Comparison of ENCODE assay signal across 8 cellular contexts in the genomic region with DNA sequence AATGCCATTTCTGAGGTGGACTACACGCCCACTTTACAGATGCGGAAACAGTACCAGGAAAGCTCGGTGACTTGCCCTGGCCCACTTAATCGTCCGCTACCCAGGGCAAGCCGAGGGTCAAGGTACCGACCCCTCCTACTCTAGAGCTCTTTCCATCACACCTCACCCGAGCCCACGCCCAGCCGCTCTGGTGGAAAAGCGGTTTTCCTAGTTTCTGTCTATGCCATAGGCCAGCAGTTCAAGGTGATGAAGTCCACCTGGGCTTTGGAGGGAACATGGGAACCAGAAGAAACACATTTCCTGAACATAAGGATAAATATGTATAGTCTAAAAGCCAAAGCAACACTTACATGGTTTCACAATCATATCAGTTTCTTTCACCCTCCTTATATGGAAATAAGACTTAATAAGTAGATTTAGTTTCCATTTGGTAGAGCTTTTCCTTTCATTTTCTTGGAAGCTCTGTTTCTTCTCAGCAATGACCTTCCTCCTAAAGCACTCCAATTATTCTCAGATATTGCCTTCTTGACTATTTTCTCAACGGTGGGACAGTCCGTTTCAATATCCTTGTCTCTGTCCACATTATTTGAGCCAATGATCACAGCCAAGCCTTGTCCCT. TPM values are rescaled to one million over a fixed set of nuclear protein-coding genes. Genes with fewer than 3 reads are reported as not detected.
DNase-seq lines count a peak whose midpoint lies in the region; ATAC-seq and TF ChIP-seq lines count a peak whose summit lies in the region.

No MANE protein-coding gene starts in this region.

- H3K27me3 Mint-ChIP-seq in CD14-positive monocyte (ENCODE audit: low read depth in 3 of 3), result peaks cover 15 to 27% (median 24%) of the 10 kb centered on the region in 3 donors
- H3K27me3 Mint-ChIP-seq in dendritic cell treated with granulocyte-macrophage colony-stimulating factor and Interleukin-4, amounts not matched to agents 40 ng/mL and 50 ng/mL, for 4 days, result peaks cover 44% of the 10 kb centered on the region
- H3K27me3 Mint-ChIP-seq in nephron (ENCODE audit: low read depth), result peaks cover 56% of the 10 kb centered on the region

- 43 to 53% methylated on average over 13 of the region's 13 CpGs for WGBS in lower leg skin, 2 donors

- peak overlapping the region; percentile 74; the same call in 1 of the 2 replicates for H2AFZ ChIP-seq in Karpas-422 (ENCODE audit: low read length)

- H3K4me1 ChIP-seq in Karpas-422 (ENCODE audit: low read length), result peaks cover 31% of the 10 kb centered on the region

- no peaks in the 10 kb centered on the region for H3K79me2 ChIP-seq in Karpas-422 (ENCODE audit: low read length)

- H3K27me3 ChIP-seq in Karpas-422 (ENCODE audit: low read length), result no peaks in the 10 kb centered on the region

- H3K9me2 ChIP-seq in Karpas-422 (replicated peaks; ENCODE audit: insufficient read depth, low read length), result no peaks in the 10 kb centered on the region

- TF ChIP-seq CTCF in CD14-positive monocyte (IDR thresholded peaks at IDR 0.05) (no peak), nephron (IDR thresholded peaks at IDR 0.05; ENCODE audit: unreplicated experiment in 3 of 3) (no peak), lower leg skin (IDR thresholded peaks at IDR 0.05) (no peak)

- peak overlapping the region; percentile 75 to 95 (median 88) for H3K27ac Mint-ChIP-seq in CD14-positive monocyte
- H3K27ac Mint-ChIP-seq in dendritic cell treated with granulocyte-macrophage colony-stimulating factor and Interleukin-4, amounts not matched to agents 40 ng/mL and 50 ng/mL, for 4 days, result peak overlapping the region; percentile 39
- no peak overlapping the region for H3K27ac Mint-ChIP-seq in nephron

- H3K36me3 ChIP-seq in Karpas-422 (ENCODE audit: insufficient read depth, low read length), result no peaks in the 10 kb centered on the region

- TF ChIP-seq POLR2A in lower leg skin (IDR thresholded peaks at IDR 0.05), result no peak

- H3K9ac ChIP-seq in Karpas-422 (ENCODE audit: low read length), result peak overlapping the region; percentile 14; the same call in 1 of the 2 replicates

- no peak for DNase-seq in CD14-positive monocyte (ENCODE audit: low spot score)
- DNase-seq in Karpas-422, result no peak
- DNase-seq in Ammon's horn (ENCODE audit: low spot score), result no peak
- DNase-seq in NCI-H226, result no peak
- no peak for DNase-seq in lower leg skin (ENCODE audit: low spot score in 2 of 2)

- no peak for ATAC-seq in HG02763 (IDR thresholded peaks at IDR 0.05; ENCODE audit: unreplicated experiment)

- H3K36me3 Mint-ChIP-seq in CD14-positive monocyte (peaks cover 0 to 2% of the 10 kb centered on the region in 2 donors), nephron (ENCODE audit: low read depth) (no peaks in the 10 kb centered on the region)
- no peaks in the 10 kb centered on the region for H3K36me3 Mint-ChIP-seq in dendritic cell treated with granulocyte-macrophage colony-stimulating factor and Interleukin-4, amounts not matched to agents 40 ng/mL and 50 ng/mL, for 4 days (ENCODE audit: low read depth)

- H3K4me3 ChIP-seq in Karpas-422 (ENCODE audit: low read length) (peak overlapping the region; percentile 67), lower leg skin (ENCODE audit: low read depth, poor library complexity, severe bottlenecking) (no peak overlapping the region)

- H3K9me3 ChIP-seq in Karpas-422 (ENCODE audit: low read length), result no peaks in the 10 kb centered on the region

- intact Hi-C loops in CD14-positive monocyte (cut with micrococcal nuclease) (loop anchor here (5.0 to 10.0 kb wide), 2 partner anchors 75 to 173 kb away; no protein-coding TSS in a partner anchor), lower leg skin (cut with DNase I; ENCODE audit: low total_unique reads) (no loop called here)
- intact Hi-C loops in dendritic cell treated with granulocyte-macrophage colony-stimulating factor and Interleukin-4, amounts not matched to agents 40 ng/mL and 50 ng/mL, for 4 days (cut with micrococcal nuclease), result loop anchor here (1.0 to 5.0 kb wide), 3 partner anchors 45 to 75 kb away; no protein-coding TSS in a partner anchor

- no peaks in the 10 kb centered on the region for H4K20me1 ChIP-seq in Karpas-422 (ENCODE audit: insufficient read depth, low read depth, low read length)

- no peaks in the 10 kb centered on the region for H3K9me3 Mint-ChIP-seq in CD14-positive monocyte
- H3K9me3 Mint-ChIP-seq in dendritic cell treated with granulocyte-macrophage colony-stimulating factor and Interleukin-4, amounts not matched to agents 40 ng/mL and 50 ng/mL, for 4 days, result no peaks in the 10 kb centered on the region
- H3K9me3 Mint-ChIP-seq in nephron, result no peaks in the 10 kb centered on the region

- H3K4me2 ChIP-seq in Karpas-422 (ENCODE audit: low read depth, low read length, poor library complexity, severe bottlenecking), result peak overlapping the region; percentile 99

- H3K27ac ChIP-seq in Karpas-422 (ENCODE audit: low read length), result no peak overlapping the region

- peaks cover 66% of the 10 kb centered on the region for H3K4me1 Mint-ChIP-seq in CD14-positive monocyte
- peaks cover 74% of the 10 kb centered on the region for H3K4me1 Mint-ChIP-seq in dendritic cell treated with granulocyte-macrophage colony-stimulating factor and Interleukin-4, amounts not matched to agents 40 ng/mL and 50 ng/mL, for 4 days (ENCODE audit: low read depth)
- peaks cover 6% of the 10 kb centered on the region for H3K4me1 Mint-ChIP-seq in nephron

- H3K4me3 Mint-ChIP-seq in CD14-positive monocyte (peak overlapping the region; percentile 72 to 93), nephron (peak overlapping the region; percentile 75 to 76 (median 75))
- peak overlapping the region; percentile 66 for H3K4me3 Mint-ChIP-seq in dendritic cell treated with granulocyte-macrophage colony-stimulating factor and Interleukin-4, amounts not matched to agents 40 ng/mL and 50 ng/mL, for 4 days

RNA-seq across cellular contexts. Expression of a gene that starts 0.6 kb away (rescaled TPM):
- polyA plus RNA-seq in CD14-positive monocyte, result not detected
- total RNA-seq in Karpas-422 (2014; rRNA removed; shearing (Covaris generic); ENCODE audit: low replicate concordance), result not detected in 2 replicates
- 1 to 10 TPM in 1 of 4 donors, under 1 TPM in 1, not detected in 2; 0.12 to 2.5 TPM for total RNA-seq in lower leg skin

Comparison
In these comparisons a context has a peak if more than half of its experiments do, and no peak if none do; other contexts are left out.
1. H3K27ac Mint-ChIP-seq: peak in CD14-positive monocyte (7 of 7) and dendritic cell treated with granulocyte-macrophage colony-stimulating factor and Interleukin-4, amounts not matched to agents 40 ng/mL and 50 ng/mL, for 4 days (single experiment); none in nephron (0 of 3).
2. Peak in every context shown above with its lines, with median percentiles within 50 percentile points of each other: H3K4me3 Mint-ChIP-seq.